1 cellular context compared by ENCODE assay signal in the genomic region with DNA sequence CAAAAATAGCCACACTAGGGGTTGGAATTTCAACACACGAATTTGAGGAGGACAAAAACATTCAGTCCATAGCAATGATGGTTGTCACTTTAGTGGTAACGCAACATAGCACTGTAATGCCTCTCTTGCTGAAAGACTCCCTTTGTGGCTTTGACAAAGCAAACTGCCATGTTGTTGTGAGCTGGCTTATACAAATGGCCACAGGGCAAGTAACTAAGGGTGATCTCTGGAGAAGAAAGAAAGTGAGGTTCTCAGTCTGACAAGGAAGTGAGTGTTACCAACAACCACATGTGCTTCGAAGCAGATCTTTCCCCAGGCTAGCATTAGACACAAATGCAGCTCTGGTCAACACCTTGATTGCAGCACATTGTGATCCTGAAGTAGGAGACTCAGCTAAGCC.
TF ChIP-seq lines count a peak whose summit lies in the region.

No MANE protein-coding gene starts in this region.

TF ChIP-seq in H1, 55 proteins besides CTCF, POLR2A, EP300 and RAD21 (continued from another document):
- TF ChIP-seq, protein P1, sequence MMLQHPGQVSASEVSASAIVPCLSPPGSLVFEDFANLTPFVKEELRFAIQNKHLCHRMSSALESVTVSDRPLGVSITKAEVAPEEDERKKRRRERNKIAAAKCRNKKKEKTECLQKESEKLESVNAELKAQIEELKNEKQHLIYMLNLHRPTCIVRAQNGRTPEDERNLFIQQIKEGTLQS (IDR thresholded peaks at IDR 0.05; ENCODE audit: insufficient read depth, low read depth, low read length), result no peak
- TF ChIP-seq RNF2 (IDR thresholded peaks at IDR 0.05; ENCODE audit: borderline replicate concordance, low read depth, low read length, missing control alignments, poor library complexity, severe bottlenecking), result no peak
- TF ChIP-seq POLR2AphosphoS5 (IDR thresholded peaks at IDR 0.05; ENCODE audit: low read depth, low read length), result no peak
